In the genomic region with DNA sequence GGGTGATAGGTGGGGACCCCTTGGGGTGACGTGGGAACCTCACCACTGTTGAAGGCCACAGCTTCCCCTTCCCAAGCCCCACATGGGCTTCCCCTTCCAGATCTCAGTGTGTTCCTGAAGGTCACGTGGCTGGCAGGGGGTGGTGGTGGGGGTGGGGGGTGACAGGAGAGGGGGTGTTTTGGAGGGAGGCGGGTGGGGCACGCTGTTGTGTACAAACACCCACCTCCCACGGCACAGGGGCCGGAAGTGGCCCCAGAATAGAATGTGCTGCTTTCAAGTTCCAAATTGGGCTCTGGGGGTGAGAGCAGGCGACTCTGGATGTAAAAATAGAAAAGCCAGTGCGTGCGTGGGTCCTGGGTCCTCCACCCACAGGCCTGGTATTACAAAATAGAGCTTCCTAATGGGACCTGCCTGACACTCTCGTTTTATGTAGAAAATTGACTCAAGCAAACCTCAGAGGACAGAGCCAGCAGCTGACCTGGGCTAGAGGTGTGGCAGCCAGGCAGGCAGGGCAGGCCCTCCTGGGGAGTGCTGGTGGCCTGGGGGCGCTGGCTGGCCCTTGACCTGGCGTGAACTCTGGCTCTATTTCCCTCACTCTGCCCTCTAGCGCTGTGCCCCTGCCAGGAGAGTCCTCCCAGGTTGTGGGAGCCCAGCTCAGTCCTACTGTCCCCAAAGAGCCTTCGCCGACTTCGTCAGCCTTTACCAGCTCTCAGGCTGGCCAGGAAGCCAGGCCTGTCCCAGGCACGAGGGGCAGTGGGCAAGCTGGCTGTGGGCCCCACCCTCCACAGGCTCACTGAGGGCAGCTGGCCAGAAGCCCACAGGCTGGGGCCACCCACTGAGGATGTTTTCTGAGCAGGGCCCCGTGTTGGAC, we compare ENCODE assay signal across 8 cellular contexts. TPM values are rescaled to one million over a fixed set of nuclear protein-coding genes. Genes with fewer than 3 reads are reported as not detected.
DNase-seq lines count a peak whose midpoint lies in the region; ATAC-seq and TF ChIP-seq lines count a peak whose summit lies in the region.

No MANE protein-coding gene starts in this region.

- CTCF ChIA-PET in SK-N-SH (lab: Yijun Ruan, JAX): interaction anchor here (1.2 kb wide), 1 partner anchor 8 kb away, joined by 3 read pairs; no protein-coding TSS in a partner anchor

- POLR2A ChIA-PET in SK-N-SH (lab: Yijun Ruan, JAX): no interaction called here

- no peak overlapping the region for H2AFZ ChIP-seq in SK-N-SH (ENCODE audit: low read depth)

- H3K9me2 ChIP-seq in SK-N-SH: no peaks in the 10 kb centered on the region

- TF ChIP-seq EP300 in SK-N-SH (IDR thresholded peaks at IDR 0.05; ENCODE audit: borderline replicate concordance in 1 of 2, low read depth in 1 of 2, low read length in 1 of 2): no peak

- H3K4me3 ChIP-seq in SK-N-SH (ENCODE audit: low read depth in 2 of 2, low read length in 1 of 2) (no peak overlapping the region), heart right ventricle (no peak overlapping the region)

- H3K27me3 ChIP-seq in SK-N-SH (ENCODE audit: insufficient read depth): no peaks in the 10 kb centered on the region
- no peaks in the 10 kb centered on the region for H3K27me3 ChIP-seq in heart right ventricle

- TF ChIP-seq CTCF in SK-N-SH (IDR thresholded peaks at IDR 0.05) (no peak), heart right ventricle (IDR thresholded peaks at IDR 0.05) (peak in 2 of 9 donors; percentile 19)

- H3K9ac ChIP-seq in SK-N-SH: no peak overlapping the region

- TF ChIP-seq RAD21 in SK-N-SH (IDR thresholded peaks at IDR 0.05; ENCODE audit: low read length): no peak

- DNase-seq in SK-N-SH (peak; percentile 33), heart right ventricle (peak in 1 of 2 donors; percentile 54), NCI-H1436 (lab: John Stamatoyannopoulos, UW) (no peak), SW480 (ENCODE audit: low spot score) (no peak)
- peak; percentile 41 for DNase-seq in activated CD4-positive, CD25-positive, alpha-beta regulatory T cell treated with anti-CD3 and anti-CD28 coated beads, Interleukin-2, amount 50 U/mL, for 72 hours
- DNase-seq in stimulated activated CD8-positive, alpha-beta memory T cell treated with anti-CD3 and anti-CD28 coated beads, Interleukin-4, amount 100 ng/mL, for 48 hours: peak; percentile 72

- no peaks in the 10 kb centered on the region for H3K9me3 ChIP-seq in SK-N-SH
- peaks cover 0 to 17% (median 5%) of the 10 kb centered on the region in 11 donors for H3K9me3 ChIP-seq in heart right ventricle

- WGBS in SK-N-SH (ENCODE audit: low lambda C conversion rate): 83% methylated on average over 10 of the region's 18 CpGs
- WGBS in heart right ventricle, 2 donors: 36 to 43% methylated on average over 18 of the region's 18 CpGs

- ATAC-seq in SK-N-SH treated with all-trans-retinoic acid at 6 μM for 48 hours (no peak), HG03097 (IDR thresholded peaks at IDR 0.05; ENCODE audit: low FRiP score, unreplicated experiment) (peak; percentile 40), heart right ventricle (peak; percentile 40 to 71 (median 64))

- no peak overlapping the region for H3K4me2 ChIP-seq in SK-N-SH

- H3K27ac ChIP-seq in SK-N-SH (ENCODE audit: low read depth in 2 of 2, low read length in 1 of 2): peak overlapping the region in 1 of 2 experiments; percentile 76; a peak in 2 of 4 replicates
- H3K27ac ChIP-seq in heart right ventricle: peak overlapping the region; percentile 19 to 88 (median 82)

- no peaks in the 10 kb centered on the region for H3K79me2 ChIP-seq in SK-N-SH (ENCODE audit: insufficient read depth)

- no peaks in the 10 kb centered on the region for H3K36me3 ChIP-seq in SK-N-SH (replicated peaks in 1 of 2; ENCODE audit: control insufficient read depth in 1 of 2, insufficient read depth in 2 of 2, low read length in 1 of 2)
- H3K36me3 ChIP-seq in heart right ventricle: no peaks in the 10 kb centered on the region

- intact Hi-C loops in heart right ventricle (cut with DNase I): no loop called here

- H4K20me1 ChIP-seq in SK-N-SH (ENCODE audit: insufficient read depth): no peaks in the 10 kb centered on the region

- H3K4me1 ChIP-seq in SK-N-SH (ENCODE audit: control insufficient read depth in 1 of 2, insufficient read depth in 2 of 2, low read depth in 1 of 2, low read length in 1 of 2) (peaks cover 0 to 22% of the 10 kb centered on the region in 2 experiments; a peak in 1 of 4 replicates), heart right ventricle (peaks cover 8 to 56% (median 35%) of the 10 kb centered on the region in 9 donors)

- no peaks in the 10 kb centered on the region for H3F3A ChIP-seq in SK-N-SH (replicated peaks; ENCODE audit: insufficient read depth)

TF ChIP-seq in SK-N-SH, 30 proteins besides CTCF, POLR2A, EP300 and RAD21 (continues in another document):
- TF ChIP-seq MXI1 (IDR thresholded peaks at IDR 0.05; ENCODE audit: low read depth, low read length): no peak
- TF ChIP-seq, protein P1, sequence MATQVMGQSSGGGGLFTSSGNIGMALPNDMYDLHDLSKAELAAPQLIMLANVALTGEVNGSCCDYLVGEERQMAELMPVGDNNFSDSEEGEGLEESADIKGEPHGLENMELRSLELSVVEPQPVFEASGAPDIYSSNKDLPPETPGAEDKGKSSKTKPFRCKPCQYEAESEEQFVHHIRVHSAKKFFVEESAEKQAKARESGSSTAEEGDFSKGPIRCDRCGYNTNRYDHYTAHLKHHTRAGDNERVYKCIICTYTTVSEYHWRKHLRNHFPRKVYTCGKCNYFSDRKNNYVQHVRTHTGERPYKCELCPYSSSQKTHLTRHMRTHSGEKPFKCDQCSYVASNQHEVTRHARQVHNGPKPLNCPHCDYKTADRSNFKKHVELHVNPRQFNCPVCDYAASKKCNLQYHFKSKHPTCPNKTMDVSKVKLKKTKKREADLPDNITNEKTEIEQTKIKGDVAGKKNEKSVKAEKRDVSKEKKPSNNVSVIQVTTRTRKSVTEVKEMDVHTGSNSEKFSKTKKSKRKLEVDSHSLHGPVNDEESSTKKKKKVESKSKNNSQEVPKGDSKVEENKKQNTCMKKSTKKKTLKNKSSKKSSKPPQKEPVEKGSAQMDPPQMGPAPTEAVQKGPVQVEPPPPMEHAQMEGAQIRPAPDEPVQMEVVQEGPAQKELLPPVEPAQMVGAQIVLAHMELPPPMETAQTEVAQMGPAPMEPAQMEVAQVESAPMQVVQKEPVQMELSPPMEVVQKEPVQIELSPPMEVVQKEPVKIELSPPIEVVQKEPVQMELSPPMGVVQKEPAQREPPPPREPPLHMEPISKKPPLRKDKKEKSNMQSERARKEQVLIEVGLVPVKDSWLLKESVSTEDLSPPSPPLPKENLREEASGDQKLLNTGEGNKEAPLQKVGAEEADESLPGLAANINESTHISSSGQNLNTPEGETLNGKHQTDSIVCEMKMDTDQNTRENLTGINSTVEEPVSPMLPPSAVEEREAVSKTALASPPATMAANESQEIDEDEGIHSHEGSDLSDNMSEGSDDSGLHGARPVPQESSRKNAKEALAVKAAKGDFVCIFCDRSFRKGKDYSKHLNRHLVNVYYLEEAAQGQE (IDR thresholded peaks at IDR 0.05; ENCODE audit: low read depth, low read length): no peak
- no peak for TF ChIP-seq RCOR1 (IDR thresholded peaks at IDR 0.05; ENCODE audit: low read length)
- TF ChIP-seq RXRA (IDR thresholded peaks at IDR 0.05; ENCODE audit: borderline replicate concordance, low read depth): no peak
- TF ChIP-seq JUND (IDR thresholded peaks at IDR 0.05): no peak

TF ChIP-seq in SK-N-SH treated with all-trans-retinoic acid at 6 μM for 48 hours, 23 proteins besides CTCF, POLR2A, EP300 and RAD21 (continues in another document):
- no peak for TF ChIP-seq GLIS3 (CRISPR knock-in tag; IDR thresholded peaks at IDR 0.05)
- TF ChIP-seq CSDC2 (CRISPR knock-in tag; IDR thresholded peaks at IDR 0.05): no peak
- no peak for TF ChIP-seq TOX (CRISPR knock-in tag; IDR thresholded peaks at IDR 0.05; ENCODE audit: borderline replicate concordance)
- no peak for TF ChIP-seq ARNTL (CRISPR knock-in tag; IDR thresholded peaks at IDR 0.05; ENCODE audit: borderline replicate concordance, low read depth)
- TF ChIP-seq ZNF8 (CRISPR knock-in tag; IDR thresholded peaks at IDR 0.05): no peak
- TF ChIP-seq, protein P2, sequence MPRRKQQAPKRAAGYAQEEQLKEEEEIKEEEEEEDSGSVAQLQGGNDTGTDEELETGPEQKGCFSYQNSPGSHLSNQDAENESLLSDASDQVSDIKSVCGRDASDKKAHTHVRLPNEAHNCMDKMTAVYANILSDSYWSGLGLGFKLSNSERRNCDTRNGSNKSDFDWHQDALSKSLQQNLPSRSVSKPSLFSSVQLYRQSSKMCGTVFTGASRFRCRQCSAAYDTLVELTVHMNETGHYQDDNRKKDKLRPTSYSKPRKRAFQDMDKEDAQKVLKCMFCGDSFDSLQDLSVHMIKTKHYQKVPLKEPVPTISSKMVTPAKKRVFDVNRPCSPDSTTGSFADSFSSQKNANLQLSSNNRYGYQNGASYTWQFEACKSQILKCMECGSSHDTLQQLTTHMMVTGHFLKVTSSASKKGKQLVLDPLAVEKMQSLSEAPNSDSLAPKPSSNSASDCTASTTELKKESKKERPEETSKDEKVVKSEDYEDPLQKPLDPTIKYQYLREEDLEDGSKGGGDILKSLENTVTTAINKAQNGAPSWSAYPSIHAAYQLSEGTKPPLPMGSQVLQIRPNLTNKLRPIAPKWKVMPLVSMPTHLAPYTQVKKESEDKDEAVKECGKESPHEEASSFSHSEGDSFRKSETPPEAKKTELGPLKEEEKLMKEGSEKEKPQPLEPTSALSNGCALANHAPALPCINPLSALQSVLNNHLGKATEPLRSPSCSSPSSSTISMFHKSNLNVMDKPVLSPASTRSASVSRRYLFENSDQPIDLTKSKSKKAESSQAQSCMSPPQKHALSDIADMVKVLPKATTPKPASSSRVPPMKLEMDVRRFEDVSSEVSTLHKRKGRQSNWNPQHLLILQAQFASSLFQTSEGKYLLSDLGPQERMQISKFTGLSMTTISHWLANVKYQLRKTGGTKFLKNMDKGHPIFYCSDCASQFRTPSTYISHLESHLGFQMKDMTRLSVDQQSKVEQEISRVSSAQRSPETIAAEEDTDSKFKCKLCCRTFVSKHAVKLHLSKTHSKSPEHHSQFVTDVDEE (CRISPR knock-in tag; IDR thresholded peaks at IDR 0.05): no peak

RNA-seq across cellular contexts. Expression of a gene that starts 5.4 kb away (rescaled TPM):
- polyA plus RNA-seq in SK-N-SH (2012; rRNA removed) (25.2 and 26.8 TPM in 2 replicates), heart right ventricle (10 to 100 TPM; 12.3 to 47.7 TPM)
- polyA plus RNA-seq in SK-N-SH (2012; cell fraction: cytosol; rRNA removed): 5.6 and 8.5 TPM in 2 replicates
- 132 and 143 TPM in 2 replicates for polyA plus RNA-seq in SK-N-SH (2012; cell fraction: nucleus; rRNA removed)
- total RNA-seq in heart right ventricle: 10 to 100 TPM; 10.4 to 36.9 (median 16.4) TPM

RNA-seq across cellular contexts. Expression of a gene that starts 31.3 kb away (rescaled TPM):
- polyA plus RNA-seq in SK-N-SH (2012; rRNA removed) (68.2 and 78.9 TPM in 2 replicates), heart right ventricle (10 to 100 TPM; 25.8 to 33.6 TPM)
- 47.4 and 57.1 TPM in 2 replicates for polyA plus RNA-seq in SK-N-SH (2012; cell fraction: cytosol; rRNA removed)
- polyA plus RNA-seq in SK-N-SH (2012; cell fraction: nucleus; rRNA removed): 175 and 261 TPM in 2 replicates
- 10 to 100 TPM; 12.6 to 33.7 (median 14.5) TPM for total RNA-seq in heart right ventricle

RNA-seq across cellular contexts. Expression of a gene that starts 56.2 kb away (rescaled TPM):
- polyA plus RNA-seq in SK-N-SH (2012; rRNA removed) (97.0 and 155 TPM in 2 replicates), heart right ventricle (100 to 1,000 TPM; 163 to 448 TPM)
- 100 and 114 TPM in 2 replicates for polyA plus RNA-seq in SK-N-SH (2012; cell fraction: cytosol; rRNA removed)
- 317 and 506 TPM in 2 replicates for polyA plus RNA-seq in SK-N-SH (2012; cell fraction: nucleus; rRNA removed)
- 100 to 1,000 TPM; 188 to 289 (median 214) TPM for total RNA-seq in heart right ventricle

Comparison
In these comparisons a context has a peak if more than half of its experiments do, and no peak if none do; other contexts are left out.
1. DNase-seq: peak in SK-N-SH (single experiment), activated CD4-positive, CD25-positive, alpha-beta regulatory T cell treated with anti-CD3 and anti-CD28 coated beads, Interleukin-2, amount 50 U/mL, for 72 hours (single experiment) and stimulated activated CD8-positive, alpha-beta memory T cell treated with anti-CD3 and anti-CD28 coated beads, Interleukin-4, amount 100 ng/mL, for 48 hours (single experiment); none in NCI-H1436 (single experiment) and SW480 (single experiment).